Comparison of ENCODE assay signal across 7 cellular contexts in the genomic region with DNA sequence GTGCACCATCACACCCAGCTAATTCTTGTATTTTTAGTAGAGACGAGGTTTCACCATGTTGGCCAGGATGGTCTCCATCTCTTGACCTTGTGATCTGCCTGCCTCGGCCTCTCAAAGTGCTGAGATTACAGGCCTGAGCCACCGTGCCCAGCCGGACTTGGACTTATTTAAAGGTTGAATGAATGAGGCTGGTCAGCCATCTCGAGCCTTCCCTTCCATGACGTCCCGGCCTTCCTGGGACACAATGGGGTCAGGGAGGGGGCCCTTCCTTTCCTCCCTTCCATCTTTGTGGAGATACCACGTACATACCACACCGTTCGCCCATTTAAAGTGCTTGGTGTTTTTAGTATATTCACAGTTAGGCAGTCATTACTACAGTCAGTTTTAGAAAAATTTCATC. TPM values are rescaled to one million over a fixed set of nuclear protein-coding genes. Genes with fewer than 3 reads are reported as not detected.
DNase-seq lines count a peak whose midpoint lies in the region; ATAC-seq and TF ChIP-seq lines count a peak whose summit lies in the region.
"Not testable (repeated sequence)": the region's sequence is repeated elsewhere in the genome, so short reads cannot be mapped to it uniquely, and the experiment has no call there.

No MANE protein-coding gene starts in this region.

- not testable (repeated sequence) for ATAC-seq in CD4-positive, CD25-positive, alpha-beta regulatory T cell (ENCODE audit: low read depth in 2 of 2); activated B cell treated with CpG ODN at 0.5 μM for 24 hours (ENCODE audit: low read depth); naive B cell (ENCODE audit: low read depth in 2 of 2); stimulated activated memory B cell treated with anti-CD40 and anti-IgM and Interleukin-4, amounts not matched to agents 10 μg/mL and 1 μg/mL and 100 μg/mL, for 72 hours

- not testable (repeated sequence) for H3K27ac ChIP-seq in CD4-positive, CD25-positive, alpha-beta regulatory T cell (ENCODE audit: insufficient read depth, low read length, poor library complexity, severe bottlenecking)
- H3K27ac ChIP-seq in neutrophil = peak overlapping the region; percentile 9

- not testable (repeated sequence) for H3K4me1 ChIP-seq in CD4-positive, CD25-positive, alpha-beta regulatory T cell (ENCODE audit: control insufficient read depth, insufficient read depth, low read length, poor library complexity, severe bottlenecking)
- peaks cover 22% of the 10 kb centered on the region in 2 experiments for H3K4me1 ChIP-seq in neutrophil (ENCODE audit: control insufficient read depth in 1 of 2, insufficient read depth in 1 of 2, low read depth in 1 of 2, low read length in 1 of 2)

- H3K27me3 Mint-ChIP-seq in CD4-positive, CD25-positive, alpha-beta regulatory T cell; activated B cell treated with CpG ODN at 0.5 μM for 24 hours; naive B cell; stimulated activated memory B cell treated with anti-CD40 and anti-IgM and Interleukin-4, amounts not matched to agents 10 μg/mL and 1 μg/mL and 100 μg/mL, for 72 hours: not testable (repeated sequence)

- not testable (repeated sequence) for TF ChIP-seq CTCF in activated B cell treated with CpG ODN at 0.5 μM for 24 hours (IDR thresholded peaks at IDR 0.05); neutrophil (IDR thresholded peaks at IDR 0.05)

- POLR2A ChIA-PET in activated B cell treated with CpG ODN at 0.5 μM for 24 hours (lab: Charles Lee) = not testable (repeated sequence)

- not testable (repeated sequence) for H3K4me3 ChIP-seq in CD4-positive, CD25-positive, alpha-beta regulatory T cell (ENCODE audit: low read depth, low read length); neutrophil (ENCODE audit: low read depth in 1 of 2, low read length in 1 of 2)

- CTCF ChIA-PET in activated B cell treated with CpG ODN at 0.5 μM for 24 hours (lab: Charles Lee) = not testable (repeated sequence)

- H3K36me3 Mint-ChIP-seq in CD4-positive, CD25-positive, alpha-beta regulatory T cell = peaks cover 12% of the 10 kb centered on the region
- H3K36me3 Mint-ChIP-seq in activated B cell treated with CpG ODN at 0.5 μM for 24 hours (ENCODE audit: low read depth) = peaks cover 36% of the 10 kb centered on the region
- not testable (repeated sequence) for H3K36me3 Mint-ChIP-seq in naive B cell
- H3K36me3 Mint-ChIP-seq in stimulated activated memory B cell treated with anti-CD40 and anti-IgM and Interleukin-4, amounts not matched to agents 10 μg/mL and 1 μg/mL and 100 μg/mL, for 72 hours = peaks cover 24% of the 10 kb centered on the region

- H3K36me3 ChIP-seq in CD4-positive, CD25-positive, alpha-beta regulatory T cell (ENCODE audit: control insufficient read depth, insufficient read depth, low read length); neutrophil: not testable (repeated sequence)

- not testable (repeated sequence) for H3K9me3 Mint-ChIP-seq in CD4-positive, CD25-positive, alpha-beta regulatory T cell; activated B cell treated with CpG ODN at 0.5 μM for 24 hours; naive B cell; stimulated activated memory B cell treated with anti-CD40 and anti-IgM and Interleukin-4, amounts not matched to agents 10 μg/mL and 1 μg/mL and 100 μg/mL, for 72 hours

- not testable (repeated sequence) for DNase-seq in CD4-positive, CD25-positive, alpha-beta regulatory T cell; activated B cell treated with CpG ODN at 0.5 μM for 24 hours; naive B cell
- peak; percentile 46 for DNase-seq in activated effector memory CD4-positive, alpha-beta T cell treated with anti-CD3 and anti-CD28 coated beads, Interleukin-2, amount 50 U/mL, for 16 hours
- DNase-seq in cardiac septum (ENCODE audit: low spot score) = peak; percentile 46

- peak overlapping the region in 2 of 3 donors; percentile 78 to 86 for H3K27ac Mint-ChIP-seq in CD4-positive, CD25-positive, alpha-beta regulatory T cell
- H3K27ac Mint-ChIP-seq in activated B cell treated with CpG ODN at 0.5 μM for 24 hours (peak overlapping the region; percentile 14), naive B cell (peak overlapping the region in 5 of 6 donors; percentile 33 to 83 (median 67))
- peak overlapping the region; percentile 73 for H3K27ac Mint-ChIP-seq in stimulated activated memory B cell treated with anti-CD40 and anti-IgM and Interleukin-4, amounts not matched to agents 10 μg/mL and 1 μg/mL and 100 μg/mL, for 72 hours

- H3K27me3 ChIP-seq in CD4-positive, CD25-positive, alpha-beta regulatory T cell (ENCODE audit: control insufficient read depth, insufficient read depth, low read length); neutrophil: not testable (repeated sequence)

- H3K4me1 Mint-ChIP-seq in CD4-positive, CD25-positive, alpha-beta regulatory T cell = peaks cover 21 to 72% (median 36%) of the 10 kb centered on the region in 4 donors
- H3K4me1 Mint-ChIP-seq in activated B cell treated with CpG ODN at 0.5 μM for 24 hours (peaks cover 86% of the 10 kb centered on the region), naive B cell (peaks cover 59 to 93% (median 92%) of the 10 kb centered on the region in 3 donors)
- peaks cover 76% of the 10 kb centered on the region for H3K4me1 Mint-ChIP-seq in stimulated activated memory B cell treated with anti-CD40 and anti-IgM and Interleukin-4, amounts not matched to agents 10 μg/mL and 1 μg/mL and 100 μg/mL, for 72 hours

- H3K4me3 Mint-ChIP-seq in CD4-positive, CD25-positive, alpha-beta regulatory T cell; activated B cell treated with CpG ODN at 0.5 μM for 24 hours; stimulated activated memory B cell treated with anti-CD40 and anti-IgM and Interleukin-4, amounts not matched to agents 10 μg/mL and 1 μg/mL and 100 μg/mL, for 72 hours: not testable (repeated sequence)
- H3K4me3 Mint-ChIP-seq in naive B cell = peak overlapping the region in 2 of 8 donors; percentile 29 to 40

- intact Hi-C loops in activated B cell treated with CpG ODN at 0.5 μM for 24 hours (cut with micrococcal nuclease); cardiac septum (cut with DNase I): not testable (repeated sequence)

- H3K9me3 ChIP-seq in CD4-positive, CD25-positive, alpha-beta regulatory T cell (ENCODE audit: control insufficient read depth in 2 of 2, low read length in 2 of 2); neutrophil: not testable (repeated sequence)

RNA-seq across cellular contexts. Expression of gene TBC1D22A, which starts 19.8 kb away (rescaled TPM):
- 42.5 TPM for total RNA-seq in CD4-positive, CD25-positive, alpha-beta regulatory T cell
- 10 to 100 TPM; 19.8 to 34.0 (median 23.0) TPM for polyA plus RNA-seq in CD4-positive, CD25-positive, alpha-beta regulatory T cell
- 73.0 and 85.9 TPM in 2 replicates for total RNA-seq in activated B cell treated with CpG ODN at 0.5 μM for 24 hours
- total RNA-seq in cardiac septum = 20.1 TPM
- polyA plus RNA-seq in naive B cell (ENCODE audit: low read depth in 6 of 6) = 10 to 100 TPM; 47.2 to 74.5 (median 62.6) TPM

RNA-seq across cellular contexts. Expression of gene CERK, which starts 44.1 kb away (rescaled TPM):
- total RNA-seq in CD4-positive, CD25-positive, alpha-beta regulatory T cell = 105 TPM
- polyA plus RNA-seq in CD4-positive, CD25-positive, alpha-beta regulatory T cell = 10 to 100 TPM; 75.5 to 94.3 (median 81.5) TPM
- total RNA-seq in activated B cell treated with CpG ODN at 0.5 μM for 24 hours (13.8 and 16.9 TPM in 2 replicates), cardiac septum (60.0 TPM)
- 10 to 100 TPM in 5 of 6 donors, 1 to 10 TPM in 1; 7.6 to 31.2 (median 19.2) TPM for polyA plus RNA-seq in naive B cell (ENCODE audit: low read depth in 6 of 6)

Comparison
In these comparisons a context has a peak if more than half of its experiments do, and no peak if none do; other contexts are left out.
1. H3K27ac Mint-ChIP-seq: peak in every context shown above with its lines; median percentile 82 in CD4-positive, CD25-positive, alpha-beta regulatory T cell; 73 in stimulated activated memory B cell treated with anti-CD40 and anti-IgM and Interleukin-4, amounts not matched to agents 10 μg/mL and 1 μg/mL and 100 μg/mL, for 72 hours; 67 in naive B cell; 14 in activated B cell treated with CpG ODN at 0.5 μM for 24 hours.